9 cellular contexts compared by ENCODE assay signal in the genomic region with DNA sequence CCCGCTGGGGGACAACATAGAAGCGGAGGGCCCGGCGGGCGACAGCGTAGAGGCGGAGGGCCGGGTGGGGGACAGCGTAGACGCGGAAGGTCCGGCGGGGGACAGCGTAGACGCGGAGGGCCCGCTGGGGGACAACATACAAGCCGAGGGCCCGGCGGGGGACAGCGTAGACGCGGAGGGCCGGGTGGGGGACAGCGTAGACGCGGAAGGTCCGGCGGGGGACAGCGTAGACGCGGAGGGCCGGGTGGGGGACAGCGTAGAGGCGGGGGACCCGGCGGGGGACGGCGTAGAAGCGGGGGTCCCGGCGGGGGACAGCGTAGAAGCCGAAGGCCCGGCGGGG. TPM values are rescaled to one million over a fixed set of nuclear protein-coding genes. Genes with fewer than 3 reads are reported as not detected.
DNase-seq lines count a peak whose midpoint lies in the region; ATAC-seq and TF ChIP-seq lines count a peak whose summit lies in the region.
"Not testable (repeated sequence)": the region's sequence is repeated elsewhere in the genome, so short reads cannot be mapped to it uniquely, and the experiment has no call there.
"Had no signal": no experiment of that assay in that cellular context is flagged by ENCODE, and none has a peak within 500 bp of the region (broad histone marks: within the 10 kb centered on the region; RNA-seq: fewer than 3 reads in every experiment).

No MANE protein-coding gene starts in this region.

- H3K36me3 Mint-ChIP-seq in activated naive CD4-positive, alpha-beta T cell treated with anti-CD3 and anti-CD28 coated beads, Interleukin-2, amount 10 ng/mL, durations not matched to agents 7 days and 5 days; mesothelial cell of epicardium: not testable (repeated sequence)

- 2% methylated on average over 46 of the region's 46 CpGs for WGBS in ectodermal cell, 2 experiments
- 2% methylated on average over 46 of the region's 46 CpGs for WGBS in right cardiac atrium
- 17% methylated on average over 46 of the region's 46 CpGs; no CpG with 5 or more reads in 1 of the 2 donors for WGBS in transverse colon (ENCODE audit: low coverage in 1 of 2), 2 donors

- H3K27me3 ChIP-seq in Panc1 (ENCODE audit: control insufficient read depth, insufficient read depth, low read length) (peaks cover 28% of the 10 kb centered on the region), ectodermal cell (ENCODE audit: control insufficient read depth, insufficient read depth, low read length, poor library complexity, severe bottlenecking) (peaks cover 65% of the 10 kb centered on the region), gastrocnemius medialis (peaks cover 50 to 60% (median 54%) of the 10 kb centered on the region in 3 donors), transverse colon (peaks cover 60% of the 10 kb centered on the region)
- H3K27me3 ChIP-seq in right cardiac atrium (ENCODE audit: control insufficient read depth, insufficient read depth) = not testable (repeated sequence)

- peak overlapping the region; percentile 10 for H3K4me3 Mint-ChIP-seq in activated naive CD4-positive, alpha-beta T cell treated with anti-CD3 and anti-CD28 coated beads, Interleukin-2, amount 10 ng/mL, durations not matched to agents 7 days and 5 days
- H3K4me3 Mint-ChIP-seq in mesothelial cell of epicardium = peak overlapping the region; percentile 61

- not testable (repeated sequence) for H3K4me1 ChIP-seq in ES-I3 (ENCODE audit: insufficient read depth, low read length); Panc1 (ENCODE audit: control insufficient read depth, insufficient read depth, low read length); ectodermal cell (ENCODE audit: control insufficient read depth, insufficient read depth, low read length); right cardiac atrium (ENCODE audit: control insufficient read depth, insufficient read depth, low read length)
- peaks cover 0 to 11% of the 10 kb centered on the region in 2 donors for H3K4me1 ChIP-seq in gastrocnemius medialis
- H3K4me1 ChIP-seq in transverse colon = peaks cover 4 to 27% (median 15%) of the 10 kb centered on the region in 4 donors

- H3K4me3 ChIP-seq in Panc1 (ENCODE audit: low read depth in 2 of 2, low read length in 2 of 2) = peak overlapping the region; percentile 15 to 37
- peak overlapping the region; percentile 44 for H3K4me3 ChIP-seq in ectodermal cell (ENCODE audit: insufficient read depth, low read depth, low read length)
- peak overlapping the region; percentile 42 for H3K4me3 ChIP-seq in right cardiac atrium (ENCODE audit: low read length)
- H3K4me3 ChIP-seq in gastrocnemius medialis = peak overlapping the region; percentile 39 to 59 (median 46)
- H3K4me3 ChIP-seq in transverse colon = peak overlapping the region; percentile 19 to 58 (median 51)

- intact Hi-C loops in Panc1 (cut with micrococcal nuclease; ENCODE audit: unreplicated experiment); right cardiac atrium (cut with DNase I); gastrocnemius medialis (cut with DNase I; ENCODE audit: low total_unique reads); transverse colon (cut with DNase I; ENCODE audit: low total_unique reads): not testable (repeated sequence)

- H3K9ac ChIP-seq in ES-I3 (ENCODE audit: low read depth, low read length) = peak overlapping the region; percentile 76

- not testable (repeated sequence) for TF ChIP-seq CTCF in Panc1 (IDR thresholded peaks at IDR 0.05); mesothelial cell of epicardium (IDR thresholded peaks at IDR 0.05; ENCODE audit: unreplicated experiment); gastrocnemius medialis (IDR thresholded peaks at IDR 0.05 in 4 of 5, conservative IDR thresholded peaks at IDR 0.05 in 1 of 5); transverse colon (IDR thresholded peaks at IDR 0.05)

- H3K27ac ChIP-seq in Panc1 (ENCODE audit: low read length); ectodermal cell (ENCODE audit: insufficient read depth, low read depth, low read length, poor library complexity, severe bottlenecking); right cardiac atrium (ENCODE audit: low read length): not testable (repeated sequence)
- H3K27ac ChIP-seq in gastrocnemius medialis (peak overlapping the region in 1 of 4 donors; percentile 48), transverse colon (peak overlapping the region; percentile 27 to 68 (median 45))

- not testable (repeated sequence) for H3K9me3 ChIP-seq in ES-I3 (ENCODE audit: control insufficient read depth, insufficient read depth, low read length); Panc1 (ENCODE audit: control insufficient read depth, insufficient read depth, low read depth, low read length); ectodermal cell (ENCODE audit: control insufficient read depth, low read length); right cardiac atrium (ENCODE audit: control insufficient read depth, low read length); gastrocnemius medialis; transverse colon

- H3K36me3 ChIP-seq in ES-I3 (ENCODE audit: insufficient read depth, low read length); Panc1 (ENCODE audit: control insufficient read depth, insufficient read depth, low read length); ectodermal cell (ENCODE audit: control insufficient read depth, insufficient read depth, low read length); gastrocnemius medialis; transverse colon: not testable (repeated sequence)

- POLR2A ChIA-PET in Panc1 (lab: Charles Lee) = not testable (repeated sequence)

- not testable (repeated sequence) for H3K9me3 Mint-ChIP-seq in activated naive CD4-positive, alpha-beta T cell treated with anti-CD3 and anti-CD28 coated beads, Interleukin-2, amount 10 ng/mL, durations not matched to agents 7 days and 5 days; mesothelial cell of epicardium

- not testable (repeated sequence) for ATAC-seq in Panc1, right cardiac atrium, gastrocnemius medialis

- not testable (repeated sequence) for DNase-seq in Panc1 (ENCODE audit: low read depth, low spot score); activated naive CD4-positive, alpha-beta T cell treated with anti-CD3 and anti-CD28 coated beads, Interleukin-2, amount 10 ng/mL, durations not matched to agents 7 days and 5 days; right cardiac atrium; mesothelial cell of epicardium (ENCODE audit: low spot score in 2 of 2, unreplicated experiment in 2 of 2); gastrocnemius medialis; transverse colon

- not testable (repeated sequence) for TF ChIP-seq EP300 in transverse colon (IDR thresholded peaks at IDR 0.05; ENCODE audit: low read depth)

- H3K4me1 Mint-ChIP-seq in activated naive CD4-positive, alpha-beta T cell treated with anti-CD3 and anti-CD28 coated beads, Interleukin-2, amount 10 ng/mL, durations not matched to agents 7 days and 5 days = not testable (repeated sequence)
- H3K4me1 Mint-ChIP-seq in mesothelial cell of epicardium = peaks cover 11% of the 10 kb centered on the region

- CTCF ChIA-PET in Panc1 (lab: Charles Lee); activated naive CD4-positive, alpha-beta T cell treated with anti-CD3 and anti-CD28 coated beads, Interleukin-2, amount 10 ng/mL, durations not matched to agents 7 days and 5 days (lab: Charles Lee): not testable (repeated sequence)

- in situ Hi-C loops in Panc1 (cut with HindIII; ENCODE audit: low pct_unique_long_range_greater_than_20kb, low sequenced_read_pairs); gastrocnemius medialis (cut with MboI; ENCODE audit: low sequenced_read_pairs in 4 of 4); transverse colon (cut with MboI; ENCODE audit: low pct_ligation_motif_present in 1 of 4, low pct_unique_long_range_greater_than_20kb in 1 of 4, low sequenced_read_pairs in 3 of 4): not testable (repeated sequence)

- not testable (repeated sequence) for H3K27ac Mint-ChIP-seq in activated naive CD4-positive, alpha-beta T cell treated with anti-CD3 and anti-CD28 coated beads, Interleukin-2, amount 10 ng/mL, durations not matched to agents 7 days and 5 days; mesothelial cell of epicardium

- not testable (repeated sequence) for TF ChIP-seq POLR2A in gastrocnemius medialis (IDR thresholded peaks at IDR 0.05); transverse colon (IDR thresholded peaks at IDR 0.05)

- not testable (repeated sequence) for BruUV-seq in Panc1 (replicated peaks; lab: Mats Ljungman, UMichigan)

- H3K27me3 Mint-ChIP-seq in activated naive CD4-positive, alpha-beta T cell treated with anti-CD3 and anti-CD28 coated beads, Interleukin-2, amount 10 ng/mL, durations not matched to agents 7 days and 5 days = peaks cover 77% of the 10 kb centered on the region
- peaks cover 86% of the 10 kb centered on the region for H3K27me3 Mint-ChIP-seq in mesothelial cell of epicardium (ENCODE audit: low read depth)

RNA-seq across cellular contexts. Expression of gene CLIC6, which starts 1.1 kb away (rescaled TPM):
- 0.05 TPM for total RNA-seq in Panc1 (2021; ENCODE audit: unreplicated experiment)
- polyA plus RNA-seq in Panc1 (2012; ENCODE audit: insufficient read length) = not detected
- polyA plus RNA-seq in ectodermal cell (2013, experiment 1 of 4) = 0.54 TPM
- polyA plus RNA-seq in ectodermal cell (2013, experiment 2 of 4) = 0.82 TPM
- polyA plus RNA-seq in ectodermal cell (2013, experiment 3 of 4) = 0.69 TPM
- 0.53 TPM for polyA plus RNA-seq in ectodermal cell (2013, experiment 4 of 4)
- total RNA-seq in right cardiac atrium = 10 to 100 TPM in 3 of 4 donors, 1 to 10 TPM in 1; 7.1 to 13.7 (median 12.8) TPM
- 6.1 TPM for polyA plus RNA-seq in right cardiac atrium
- total RNA-seq in mesothelial cell of epicardium = 1.4 to 1.7 TPM (median 1.5 TPM) in 3 replicates
- total RNA-seq in gastrocnemius medialis = 1 to 10 TPM in 2 of 4 donors, under 1 TPM in 2; 0.49 to 3.0 (median 1.1) TPM
- 1 to 10 TPM in 2 of 4 donors, under 1 TPM in 1, not detected in 1; 0.37 to 4.9 (median 3.7) TPM for total RNA-seq in transverse colon
- total RNA-seq: lung microvascular endothelial cell had no signal

RNA-seq across cellular contexts. Expression of gene RCAN1, which starts 54.9 kb away (rescaled TPM):
- total RNA-seq in Panc1 (2021; ENCODE audit: unreplicated experiment) (13.5 TPM), right cardiac atrium (10 to 100 TPM; 26.7 to 39.7 (median 30.7) TPM), mesothelial cell of epicardium (13.9 to 15.7 TPM (median 14.8 TPM) in 3 replicates), gastrocnemius medialis (10 to 100 TPM; 21.7 to 37.9 (median 33.2) TPM), transverse colon (10 to 100 TPM; 39.5 to 68.8 (median 57.8) TPM)
- 7.4 TPM for polyA plus RNA-seq in Panc1 (2012; ENCODE audit: insufficient read length)
- 13.6 TPM for polyA plus RNA-seq in ectodermal cell (2013, experiment 1 of 4)
- 11.6 TPM for polyA plus RNA-seq in ectodermal cell (2013, experiment 2 of 4)
- 9.6 TPM for polyA plus RNA-seq in ectodermal cell (2013, experiment 3 of 4)
- 9.7 TPM for polyA plus RNA-seq in ectodermal cell (2013, experiment 4 of 4)
- 32.4 TPM for polyA plus RNA-seq in right cardiac atrium
